ENCODE assay signal across 1 cellular context in genomic region chr17:28729950-28730330, GRCh38.
TF ChIP-seq lines count a peak whose summit lies in the region.

No MANE protein-coding gene starts in this region.

TF ChIP-seq in HEK293, 187 proteins besides CTCF, POLR2A, EP300 and RAD21:
- TF ChIP-seq, protein P1, sequence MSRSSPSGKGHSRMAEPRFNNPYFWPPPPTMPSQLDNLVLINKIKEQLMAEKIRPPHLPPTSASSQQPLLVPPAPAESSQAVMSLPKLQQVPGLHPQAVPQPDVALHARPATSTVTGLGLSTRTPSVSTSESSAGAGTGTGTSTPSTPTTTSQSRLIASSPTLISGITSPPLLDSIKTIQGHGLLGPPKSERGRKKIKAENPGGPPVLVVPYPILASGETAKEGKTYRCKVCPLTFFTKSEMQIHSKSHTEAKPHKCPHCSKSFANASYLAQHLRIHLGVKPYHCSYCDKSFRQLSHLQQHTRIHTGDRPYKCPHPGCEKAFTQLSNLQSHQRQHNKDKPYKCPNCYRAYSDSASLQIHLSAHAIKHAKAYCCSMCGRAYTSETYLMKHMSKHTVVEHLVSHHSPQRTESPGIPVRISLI (tag by site-specific recombination; IDR thresholded peaks at IDR 0.05), result 0 out of 2 replicates have a peak, but pooled peaks have one; percentile 40
- no peak for TF ChIP-seq TRIM28 (IDR thresholded peaks at IDR 0.05; ENCODE audit: borderline replicate concordance, low read length)
TF ChIP-seq in HEK293: peak in this region for 1.
